In the genomic region with DNA sequence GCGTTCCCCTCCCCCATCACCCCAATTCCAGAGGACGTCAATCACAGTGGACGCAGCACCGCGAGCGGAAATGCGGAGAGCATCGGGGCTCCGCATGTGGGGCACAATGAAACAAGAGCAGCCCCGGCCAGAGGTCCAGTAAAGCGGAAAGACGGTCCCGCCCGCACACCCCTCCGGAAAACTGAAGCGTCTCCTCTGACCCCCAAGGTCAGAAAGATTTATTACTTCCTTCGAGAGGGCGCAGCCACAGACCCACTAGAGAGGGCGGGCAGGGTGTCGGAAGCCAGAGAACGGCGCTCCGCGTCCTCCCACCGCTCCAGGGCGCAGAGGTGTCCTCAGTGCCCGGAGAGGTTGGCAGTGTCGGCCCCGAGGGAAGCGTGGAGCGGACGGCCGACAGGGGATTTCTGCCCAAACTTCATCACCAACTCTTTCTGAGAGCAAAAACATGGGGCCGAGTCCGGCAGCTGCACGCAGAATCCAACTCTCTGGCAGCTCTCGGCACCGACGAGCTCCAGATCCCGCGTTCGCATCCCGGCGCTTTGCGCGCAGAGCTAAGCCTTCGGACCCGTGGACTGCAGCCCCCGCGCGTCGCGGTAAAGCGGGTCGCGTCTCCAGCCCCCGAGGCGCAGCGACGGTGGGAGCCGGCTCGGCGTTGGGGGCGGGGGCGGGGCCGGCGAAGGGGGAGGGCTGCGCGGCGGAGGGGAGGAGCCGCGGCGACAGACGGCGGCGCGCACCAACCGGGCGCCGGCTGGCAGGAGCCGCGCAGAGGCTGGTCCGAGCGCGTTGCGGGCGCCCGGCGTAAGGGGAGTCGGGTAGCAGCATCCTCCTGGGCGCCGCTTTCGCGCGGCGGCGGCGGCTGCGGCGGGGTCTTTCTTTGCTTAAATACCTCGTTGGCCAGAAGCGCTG, we compare ENCODE assay signal across 8 cellular contexts. TPM values are rescaled to one million over a fixed set of nuclear protein-coding genes. Genes with fewer than 3 reads are reported as not detected.
DNase-seq lines count a peak whose midpoint lies in the region; ATAC-seq and TF ChIP-seq lines count a peak whose summit lies in the region.

A gene with protein sequence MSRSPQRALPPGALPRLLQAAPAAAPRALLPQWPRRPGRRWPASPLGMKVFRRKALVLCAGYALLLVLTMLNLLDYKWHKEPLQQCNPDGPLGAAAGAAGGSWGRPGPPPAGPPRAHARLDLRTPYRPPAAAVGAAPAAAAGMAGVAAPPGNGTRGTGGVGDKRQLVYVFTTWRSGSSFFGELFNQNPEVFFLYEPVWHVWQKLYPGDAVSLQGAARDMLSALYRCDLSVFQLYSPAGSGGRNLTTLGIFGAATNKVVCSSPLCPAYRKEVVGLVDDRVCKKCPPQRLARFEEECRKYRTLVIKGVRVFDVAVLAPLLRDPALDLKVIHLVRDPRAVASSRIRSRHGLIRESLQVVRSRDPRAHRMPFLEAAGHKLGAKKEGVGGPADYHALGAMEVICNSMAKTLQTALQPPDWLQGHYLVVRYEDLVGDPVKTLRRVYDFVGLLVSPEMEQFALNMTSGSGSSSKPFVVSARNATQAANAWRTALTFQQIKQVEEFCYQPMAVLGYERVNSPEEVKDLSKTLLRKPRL (plus strand): TSS at position 763 of the 906 bp plus-strand sequence. CDS start 1,046 bp downstream, outside the sequence.

- WGBS in transverse colon (ENCODE audit: low coverage in 1 of 2), 2 donors, result 1% methylated on average over 71 of the region's 102 CpGs; no CpG with 5 or more reads in 1 of the 2 donors

- intact Hi-C loops in transverse colon (cut with DNase I; ENCODE audit: low total_unique reads), result no loop called here

- peaks cover 63% of the 10 kb centered on the region for H3K79me2 ChIP-seq in DND-41 (ENCODE audit: insufficient read depth, low read length)
- no peaks in the 10 kb centered on the region for H3K79me2 ChIP-seq in parathyroid adenoma

- in situ Hi-C loops in transverse colon (cut with MboI; ENCODE audit: low pct_ligation_motif_present in 1 of 4, low pct_unique_long_range_greater_than_20kb in 1 of 4, low sequenced_read_pairs in 3 of 4), result no loop called here

- TF ChIP-seq EP300 in transverse colon (IDR thresholded peaks at IDR 0.05; ENCODE audit: low read depth), result no peak

- peaks cover 0 to 1% (median 0%) of the 10 kb centered on the region in 3 donors for H3K9me3 Mint-ChIP-seq in IgD-negative memory B cell
- no peaks in the 10 kb centered on the region for H3K9me3 Mint-ChIP-seq in activated naive CD8-positive, alpha-beta T cell treated with anti-CD3 and anti-CD28 coated beads for 36 hours

- H3K36me3 ChIP-seq in DND-41 (ENCODE audit: insufficient read depth, low read length), result peaks cover 40% of the 10 kb centered on the region
- no peaks in the 10 kb centered on the region for H3K36me3 ChIP-seq in SK-N-MC (ENCODE audit: insufficient read depth, low read length)
- no peaks in the 10 kb centered on the region for H3K36me3 ChIP-seq in cardiac muscle cell
- no peaks in the 10 kb centered on the region for H3K36me3 ChIP-seq in parathyroid adenoma (ENCODE audit: control insufficient read depth, insufficient read depth, low read length)
- no peaks in the 10 kb centered on the region for H3K36me3 ChIP-seq in transverse colon

- peaks cover 12% of the 10 kb centered on the region for H4K20me1 ChIP-seq in DND-41 (ENCODE audit: insufficient read depth, low read length)

- H3K4me2 ChIP-seq in DND-41 (ENCODE audit: insufficient read depth, low read length) (peak within 1 kb of the TSS; percentile 82), parathyroid adenoma (ENCODE audit: low read length) (peak within 1 kb of the TSS; percentile 90)

- no peaks in the 10 kb centered on the region for H3K27me3 Mint-ChIP-seq in IgD-negative memory B cell
- H3K27me3 Mint-ChIP-seq in activated naive CD8-positive, alpha-beta T cell treated with anti-CD3 and anti-CD28 coated beads for 36 hours, result no peaks in the 10 kb centered on the region

- no peak for TF ChIP-seq POLR2A in transverse colon (IDR thresholded peaks at IDR 0.05)

- H3K4me1 Mint-ChIP-seq in IgD-negative memory B cell, result peaks cover 13 to 30% (median 26%) of the 10 kb centered on the region in 3 donors
- peaks cover 28% of the 10 kb centered on the region for H3K4me1 Mint-ChIP-seq in activated naive CD8-positive, alpha-beta T cell treated with anti-CD3 and anti-CD28 coated beads for 36 hours

- H3K4me1 ChIP-seq in DND-41 (ENCODE audit: insufficient read depth, low read length) (peaks cover 43% of the 10 kb centered on the region), cardiac muscle cell (ENCODE audit: low read depth) (peaks cover 1% of the 10 kb centered on the region), parathyroid adenoma (no peaks in the 10 kb centered on the region), transverse colon (peaks cover 0 to 27% (median 14%) of the 10 kb centered on the region in 4 donors)

- H3K27me3 ChIP-seq in DND-41 (ENCODE audit: insufficient read depth, low read length, poor library complexity), result no peaks in the 10 kb centered on the region
- H3K27me3 ChIP-seq in cardiac muscle cell, result peaks cover 21% of the 10 kb centered on the region
- H3K27me3 ChIP-seq in parathyroid adenoma (ENCODE audit: control insufficient read depth, insufficient read depth, low read length), result no peaks in the 10 kb centered on the region
- H3K27me3 ChIP-seq in transverse colon, result peaks cover 54% of the 10 kb centered on the region

- H3K4me3 Mint-ChIP-seq in IgD-negative memory B cell, result peak within 1 kb of the TSS; percentile 93 to 99 (median 96)
- H3K4me3 Mint-ChIP-seq in activated naive CD8-positive, alpha-beta T cell treated with anti-CD3 and anti-CD28 coated beads for 36 hours, result peak within 1 kb of the TSS; percentile 87

- H3K4me3 ChIP-seq in DND-41 (ENCODE audit: low read depth in 1 of 2, low read length in 2 of 2), result peak within 1 kb of the TSS; percentile 87 to 91
- H3K4me3 ChIP-seq in SK-N-MC, result peak within 1 kb of the TSS; percentile 83
- H3K4me3 ChIP-seq in cardiac muscle cell, result peak within 1 kb of the TSS; percentile 66
- peak within 1 kb of the TSS; percentile 76 for H3K4me3 ChIP-seq in parathyroid adenoma (ENCODE audit: low read depth, low read length)
- H3K4me3 ChIP-seq in transverse colon, result peak within 1 kb of the TSS; percentile 55 to 77 (median 56)

- H3K9me3 ChIP-seq in DND-41 (ENCODE audit: insufficient read depth, low read length, severe bottlenecking) (no peaks in the 10 kb centered on the region), SK-N-MC (ENCODE audit: low read depth, low read length) (no peaks in the 10 kb centered on the region), cardiac muscle cell (ENCODE audit: low read depth) (no peaks in the 10 kb centered on the region), parathyroid adenoma (ENCODE audit: control insufficient read depth, low read length) (no peaks in the 10 kb centered on the region), transverse colon (no peaks in the 10 kb centered on the region)

- no peaks in the 10 kb centered on the region for H3K36me3 Mint-ChIP-seq in IgD-negative memory B cell
- peaks cover 6% of the 10 kb centered on the region for H3K36me3 Mint-ChIP-seq in activated naive CD8-positive, alpha-beta T cell treated with anti-CD3 and anti-CD28 coated beads for 36 hours

- TF ChIP-seq CTCF in DND-41 (IDR thresholded peaks at IDR 0.05; ENCODE audit: borderline replicate concordance, extremely low read depth, low read length, poor library complexity, severe bottlenecking) (no peak), cardiac muscle cell (IDR thresholded peaks at IDR 0.05; ENCODE audit: low read depth, low read length) (peak; percentile 6), parathyroid adenoma (IDR thresholded peaks at IDR 0.05) (no peak), transverse colon (IDR thresholded peaks at IDR 0.05) (no peak)

- H3K27ac ChIP-seq in DND-41 (ENCODE audit: low read length) (peak within 1 kb of the TSS; percentile 90), SK-N-MC (no peak within 1 kb of the TSS), cardiac muscle cell (no peak within 1 kb of the TSS), parathyroid adenoma (peak within 1 kb of the TSS; percentile 45), transverse colon (peak within 1 kb of the TSS; percentile 64 to 81 (median 73))

- H3K9ac ChIP-seq in DND-41 (ENCODE audit: low read depth, low read length) (peak within 1 kb of the TSS; percentile 95), SK-N-MC (ENCODE audit: insufficient read length) (no peak within 1 kb of the TSS), parathyroid adenoma (no peak within 1 kb of the TSS)

- H2AFZ ChIP-seq in DND-41 (ENCODE audit: low read depth, low read length) (peak within 1 kb of the TSS; percentile 77), parathyroid adenoma (peak within 1 kb of the TSS; percentile 72)

- ATAC-seq in DND-41 (ENCODE audit: insufficient read depth, low read depth), result peak; percentile 69
- ATAC-seq in GM21528 (IDR thresholded peaks at IDR 0.05; ENCODE audit: low FRiP score, unreplicated experiment), result peak; percentile 73

- DNase-seq in DND-41 (peak; percentile 86), SK-N-MC (ENCODE audit: low read depth, low spot score) (no peak), cardiac muscle cell (ENCODE audit: low read depth in 1 of 2, low spot score in 1 of 2) (peak; percentile 89 to 91), transverse colon (peak; percentile 65)
- DNase-seq in activated naive CD8-positive, alpha-beta T cell treated with anti-CD3 and anti-CD28 coated beads for 36 hours, result peak; percentile 86

- H3K27ac Mint-ChIP-seq in IgD-negative memory B cell, result peak within 1 kb of the TSS; percentile 90 to 96 (median 91)
- peak within 1 kb of the TSS; percentile 81 for H3K27ac Mint-ChIP-seq in activated naive CD8-positive, alpha-beta T cell treated with anti-CD3 and anti-CD28 coated beads for 36 hours

RNA-seq across cellular contexts. Expression of the gene that starts here (rescaled TPM):
- polyA plus RNA-seq in IgD-negative memory B cell (7.8 TPM), cardiac muscle cell (8.4 and 12.9 TPM in 2 replicates)
- 10 to 100 TPM; 12.0 to 13.2 TPM for total RNA-seq in activated naive CD8-positive, alpha-beta T cell treated with anti-CD3 and anti-CD28 coated beads for 36 hours
- total RNA-seq in cardiac muscle cell (12.0 and 23.2 TPM in 2 replicates), transverse colon (1 to 10 TPM in 3 of 4 donors, under 1 TPM in 1; 0.75 to 8.8 (median 3.0) TPM)

Comparison
In these comparisons a context has a peak if more than half of its experiments do, and no peak if none do; other contexts are left out.
1. H3K27ac ChIP-seq: peak in DND-41 (single experiment), parathyroid adenoma (single experiment) and transverse colon (4 of 4); none in SK-N-MC (single experiment) and cardiac muscle cell (single experiment).
2. Peak in every context shown above with its lines, with median percentiles within 50 percentile points of each other: H3K4me3 ChIP-seq.